ENCODE assay signal across 8 cellular contexts in genomic region chr9:124621371-124622328, GRCh38.
DNase-seq lines count a peak whose midpoint lies in the region; ATAC-seq and TF ChIP-seq lines count a peak whose summit lies in the region.
"Had no signal": no experiment of that assay in that cellular context is flagged by ENCODE, and none has a peak within 500 bp of the region (broad histone marks: within the 10 kb centered on the region; RNA-seq: fewer than 3 reads in every experiment).

No MANE protein-coding gene starts in this region.

- H3K4me1 Mint-ChIP-seq in chondrocyte (ENCODE audit: low read depth): peaks cover 44% of the 10 kb centered on the region

- H3K9me3 Mint-ChIP-seq in chondrocyte (ENCODE audit: low read depth): no peaks in the 10 kb centered on the region

- H3K27ac Mint-ChIP-seq in chondrocyte (ENCODE audit: unreplicated experiment): peak overlapping the region; percentile 57

- peak; percentile 48 for ATAC-seq in GM19043 (IDR thresholded peaks at IDR 0.05; ENCODE audit: low read depth, unreplicated experiment)

- no peak overlapping the region for H3K4me3 Mint-ChIP-seq in chondrocyte (ENCODE audit: unreplicated experiment)

- no peak for TF ChIP-seq CTCF in chondrocyte (IDR thresholded peaks at IDR 0.05)

- H3K27me3 Mint-ChIP-seq in chondrocyte (ENCODE audit: low read depth): no peaks in the 10 kb centered on the region

- no peaks in the 10 kb centered on the region for H3K36me3 Mint-ChIP-seq in chondrocyte (ENCODE audit: low read depth)

- DNase-seq in HK-2 (ENCODE audit: unreplicated experiment): peak; percentile 62
- DNase-seq in chondrocyte (ENCODE audit: low spot score): no peak
- DNase-seq in stimulated activated CD8-positive, alpha-beta memory T cell treated with anti-CD3 and anti-CD28 coated beads, Interleukin-7, amount 100 ng/mL, for 4 hours (ENCODE audit: low read depth in 2 of 2): peak; percentile 17
- DNase-seq in NCI-H2171 treated with DMSO at 0.1 percent for 48 hours (lab: John Stamatoyannopoulos, UW): no peak
- no peak for DNase-seq in NCI-H2081 (lab: John Stamatoyannopoulos, UW)
- no peak for DNase-seq in OCI-M2 (lab: John Stamatoyannopoulos, UW; ENCODE audit: unreplicated experiment)
- DNase-seq: NCI-H1694 had no signal

Comparison
In these comparisons a context has a peak if more than half of its experiments do, and no peak if none do; other contexts are left out.
1. DNase-seq: peak in HK-2 (single experiment) and stimulated activated CD8-positive, alpha-beta memory T cell treated with anti-CD3 and anti-CD28 coated beads, Interleukin-7, amount 100 ng/mL, for 4 hours (2 of 2); none in chondrocyte (single experiment), NCI-H2171 treated with DMSO at 0.1 percent for 48 hours (single experiment), NCI-H2081 (0 of 2) and OCI-M2 (single experiment).